In the genomic region with DNA sequence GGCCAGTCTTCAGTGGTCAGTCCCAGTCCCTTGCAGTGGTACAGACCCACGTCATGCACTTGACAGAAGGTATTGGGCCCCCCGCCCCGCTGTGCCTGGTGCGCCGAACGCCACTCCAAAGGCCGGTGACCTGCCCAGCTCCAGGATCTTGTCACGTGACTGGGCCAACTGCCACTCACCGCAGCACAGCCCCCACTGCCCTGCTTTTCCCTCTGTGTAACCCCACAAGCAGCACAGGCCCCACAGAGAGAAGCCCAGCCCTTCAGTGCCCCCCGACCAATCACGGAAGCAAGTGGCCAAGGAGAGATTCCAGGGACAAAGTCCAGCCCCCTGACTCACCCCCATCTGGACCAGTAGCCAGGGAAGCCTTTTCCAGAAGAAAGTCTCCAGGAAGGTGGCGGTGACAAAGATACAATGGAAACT, we compare ENCODE assay signal across 9 cellular contexts.
DNase-seq lines count a peak whose midpoint lies in the region; ATAC-seq, FAIRE-seq and TF ChIP-seq lines count a peak whose summit lies in the region.
"Had no signal": no experiment of that assay in that cellular context is flagged by ENCODE, and none has a peak within 500 bp of the region (broad histone marks: within the 10 kb centered on the region; RNA-seq: fewer than 3 reads in every experiment).

No MANE protein-coding gene starts in this region.

- peak overlapping the region; percentile 94 for H3K9ac ChIP-seq in OCI-LY3 (ENCODE audit: low read length)
- H3K9ac ChIP-seq in parathyroid adenoma, result no peak overlapping the region

- no peaks in the 10 kb centered on the region for H3K9me3 ChIP-seq in OCI-LY3 (ENCODE audit: insufficient read depth, low read length)
- no peaks in the 10 kb centered on the region for H3K9me3 ChIP-seq in parathyroid adenoma (ENCODE audit: control insufficient read depth, low read length)

- H3K79me2 ChIP-seq in OCI-LY3 (ENCODE audit: low read length) (peaks cover 87% of the 10 kb centered on the region), parathyroid adenoma (no peaks in the 10 kb centered on the region)

- peak; percentile 54 for DNase-seq in EL
- DNase-seq in effector memory CD8-positive, alpha-beta T cell, result peak in 2 of 3 experiments; percentile 38
- DNase-seq in GF-D8 (lab: John Stamatoyannopoulos, UW), result no peak
- DNase-seq in D721Med (ENCODE audit: insufficient read length, low spot score), result no peak
- no peak for DNase-seq in UCSD-AML1 (lab: John Stamatoyannopoulos, UW; ENCODE audit: unreplicated experiment)

- H4K20me1 ChIP-seq in OCI-LY3 (ENCODE audit: insufficient read depth, low read length), result peaks cover 29% of the 10 kb centered on the region

- H2AFZ ChIP-seq in OCI-LY3 (ENCODE audit: low read depth, low read length), result no peak overlapping the region
- H2AFZ ChIP-seq in parathyroid adenoma, result no peak overlapping the region

- H3K4me3 ChIP-seq in OCI-LY3 (ENCODE audit: low read length) (peak overlapping the region; percentile 89), parathyroid adenoma (ENCODE audit: low read depth, low read length) (peak overlapping the region; percentile 4)
- H3K4me3 ChIP-seq: SK-N-MC had no signal

- TF ChIP-seq CTCF in OCI-LY3 (IDR thresholded peaks at IDR 0.05; ENCODE audit: low read depth, low read length), result no peak
- no peak for TF ChIP-seq CTCF in parathyroid adenoma (IDR thresholded peaks at IDR 0.05)
- TF ChIP-seq CTCF in D721Med (IDR thresholded peaks at IDR 0.05; ENCODE audit: insufficient read depth, missing control alignments), result no peak

- H3K4me1 ChIP-seq in OCI-LY3 (ENCODE audit: low read length) (peaks cover 76% of the 10 kb centered on the region), parathyroid adenoma (no peaks in the 10 kb centered on the region)

- H3K9me3 Mint-ChIP-seq in effector memory CD8-positive, alpha-beta T cell, result no peaks in the 10 kb centered on the region

- H3K36me3 ChIP-seq in OCI-LY3 (replicated peaks; ENCODE audit: low read depth, low read length) (peaks cover 29% of the 10 kb centered on the region), parathyroid adenoma (ENCODE audit: control insufficient read depth, insufficient read depth, low read length) (no peaks in the 10 kb centered on the region)

- H3K4me3 Mint-ChIP-seq in effector memory CD8-positive, alpha-beta T cell, result peak overlapping the region; percentile 99 to 100

- H3K4me2 ChIP-seq in OCI-LY3 (ENCODE audit: low read length) (peak overlapping the region; percentile 91), parathyroid adenoma (ENCODE audit: low read length) (no peak overlapping the region)

- H3K27ac Mint-ChIP-seq in effector memory CD8-positive, alpha-beta T cell, result peak overlapping the region; percentile 98 to 99

- no peak for FAIRE-seq in D721Med (lab: Jason Lieb, UNC)

- peaks cover 67 to 74% of the 10 kb centered on the region in 2 donors for H3K4me1 Mint-ChIP-seq in effector memory CD8-positive, alpha-beta T cell (ENCODE audit: low read depth in 2 of 2)

- ATAC-seq in effector memory CD8-positive, alpha-beta T cell (replicated peaks), result peak; percentile 9
- ATAC-seq in GM21717 (IDR thresholded peaks at IDR 0.05; ENCODE audit: unreplicated experiment), result no peak

- H3K27me3 ChIP-seq in OCI-LY3 (ENCODE audit: low read depth, low read length) (no peaks in the 10 kb centered on the region), parathyroid adenoma (ENCODE audit: control insufficient read depth, insufficient read depth, low read length) (no peaks in the 10 kb centered on the region)

- H3K36me3 Mint-ChIP-seq in effector memory CD8-positive, alpha-beta T cell (ENCODE audit: insufficient read depth), result peaks cover 59% of the 10 kb centered on the region

- H3K27ac ChIP-seq in OCI-LY3 (ENCODE audit: low read length) (peak overlapping the region; percentile 91), parathyroid adenoma (peak overlapping the region; percentile 11)
- H3K27ac ChIP-seq: SK-N-MC had no signal

- H3K27me3 Mint-ChIP-seq in effector memory CD8-positive, alpha-beta T cell, result no peaks in the 10 kb centered on the region

Comparison
In these comparisons a context has a peak if more than half of its experiments do, and no peak if none do; other contexts are left out.
1. DNase-seq: peak in EL (single experiment) and effector memory CD8-positive, alpha-beta T cell (2 of 3); none in GF-D8 (single experiment), D721Med (single experiment) and UCSD-AML1 (single experiment).